Comparison of ENCODE assay signal across 11 cellular contexts in the genomic region with DNA sequence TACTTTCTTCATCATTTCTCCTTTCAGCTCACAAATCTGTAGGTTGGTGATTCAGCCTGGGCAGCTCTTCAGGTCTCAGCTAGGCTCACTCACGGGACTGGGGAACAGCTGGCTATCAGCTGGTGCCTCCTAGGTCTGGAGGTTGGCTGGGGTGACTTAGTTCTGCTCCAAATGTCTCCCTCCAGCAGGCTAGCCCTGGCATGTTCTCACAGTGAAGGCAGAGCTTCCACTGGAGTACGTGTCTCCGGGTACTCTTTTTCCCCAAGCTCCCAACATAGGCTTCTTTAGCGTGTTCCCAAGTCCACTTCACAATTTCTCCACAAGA. TPM values are rescaled to one million over a fixed set of nuclear protein-coding genes. Genes with fewer than 3 reads are reported as not detected.
DNase-seq lines count a peak whose midpoint lies in the region; ATAC-seq lines count a peak whose summit lies in the region.
"Had no signal": no experiment of that assay in that cellular context is flagged by ENCODE, and none has a peak within 500 bp of the region (broad histone marks: within the 10 kb centered on the region; RNA-seq: fewer than 3 reads in every experiment).

No MANE protein-coding gene starts in this region.

- peaks cover 19% of the 10 kb centered on the region for H3K9me3 ChIP-seq in ES-I3 (ENCODE audit: control insufficient read depth, insufficient read depth, low read length)

- peaks cover 16% of the 10 kb centered on the region for H3K4me1 ChIP-seq in ES-I3 (ENCODE audit: insufficient read depth, low read length)

- ATAC-seq in GM21526 (IDR thresholded peaks at IDR 0.05; ENCODE audit: low FRiP score, unreplicated experiment) = no peak
- ATAC-seq in HG02840 (IDR thresholded peaks at IDR 0.05; ENCODE audit: low FRiP score, unreplicated experiment) = no peak
- ATAC-seq in GM18870 (IDR thresholded peaks at IDR 0.05; ENCODE audit: unreplicated experiment) = no peak

- peak; percentile 48 for DNase-seq in RPMI7951 (ENCODE audit: low read depth)
- peak; percentile 31 for DNase-seq in epithelial cell of prostate (ENCODE audit: low read depth, low spot score)
- DNase-seq in myocyte (ENCODE audit: low read depth) = peak; percentile 87
- no peak for DNase-seq in SK-N-DZ (ENCODE audit: low spot score)
- DNase-seq: activated naive CD4-positive, alpha-beta T cell treated with anti-CD3 and anti-CD28 coated beads for 36 hours; COR-L47; dorsolateral prefrontal cortex had no signal

- peak overlapping the region; percentile 9; the same call in 1 of the 2 replicates for H3K9ac ChIP-seq in ES-I3 (ENCODE audit: low read depth, low read length)

- peak overlapping the region; percentile 38 for H3K27ac ChIP-seq in epithelial cell of prostate
- H3K27ac ChIP-seq: dorsolateral prefrontal cortex had no signal

- no peaks in the 10 kb centered on the region for H3K36me3 ChIP-seq in ES-I3 (ENCODE audit: insufficient read depth, low read length)

RNA-seq across cellular contexts. Expression of gene VAMP4, which starts 12.5 kb away (rescaled TPM):
- total RNA-seq in RPMI7951 (2014; rRNA removed; shearing (Covaris generic)) = 11.3 and 13.1 TPM in 2 replicates
- total RNA-seq in myocyte = 4.1 and 9.7 TPM in 2 replicates
- 8.0 TPM for polyA plus RNA-seq in myocyte (2012)
- polyA plus RNA-seq in SK-N-DZ (2014; cell fraction: cytosol; rRNA removed) = 11.2 and 12.2 TPM in 2 replicates
- polyA plus RNA-seq in SK-N-DZ (2014; cell fraction: nucleus; rRNA removed) = 13.3 and 16.3 TPM in 2 replicates

RNA-seq across cellular contexts. Expression of gene METTL13, which starts 27.1 kb away (rescaled TPM):
- 16.7 and 22.0 TPM in 2 replicates for total RNA-seq in RPMI7951 (2014; rRNA removed; shearing (Covaris generic))
- 19.5 and 21.3 TPM in 2 replicates for total RNA-seq in myocyte
- polyA plus RNA-seq in myocyte (2012) = 26.9 TPM
- 28.4 and 33.4 TPM in 2 replicates for polyA plus RNA-seq in SK-N-DZ (2014; cell fraction: cytosol; rRNA removed)
- polyA plus RNA-seq in SK-N-DZ (2014; cell fraction: nucleus; rRNA removed) = 16.8 and 29.8 TPM in 2 replicates
